ENCODE assay signal across 14 cellular contexts in the genomic region with DNA sequence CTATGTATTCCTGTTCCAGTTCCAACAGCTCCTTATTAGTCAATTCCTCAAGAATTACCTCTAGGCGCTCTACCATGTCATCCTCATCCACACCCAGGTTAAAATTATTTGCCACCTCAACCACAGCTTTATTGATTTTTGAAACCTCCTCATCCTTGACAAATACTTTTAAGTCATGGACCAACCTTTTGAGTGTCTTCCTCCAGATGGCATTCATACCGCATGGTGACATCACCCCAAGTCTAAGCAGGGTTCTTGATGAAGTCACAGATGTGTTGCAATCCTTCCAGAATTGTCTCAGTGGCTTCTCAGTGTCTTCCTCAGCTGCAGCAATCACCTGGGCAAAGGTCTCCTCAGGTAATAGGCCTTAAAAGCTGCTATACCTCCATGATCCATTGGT.
"Had no signal": no experiment of that assay in that cellular context is flagged by ENCODE, and none has a peak within 500 bp of the region (broad histone marks: within the 10 kb centered on the region; RNA-seq: fewer than 3 reads in every experiment).

No MANE protein-coding gene starts in this region.

- ATAC-seq: activated CD4-positive, alpha-beta T cell treated with anti-CD3 and anti-CD28 coated beads for 36 hours; effector memory CD8-positive, alpha-beta T cell; gastrocnemius medialis; left lung; stimulated activated naive B cell treated with anti-CD40 and anti-IgM and Interleukin-4, amounts not matched to agents 10 μg/mL and 1 μg/mL and 100 μg/mL, for 72 hours; WTC11 had no signal

- H3K4me3 ChIP-seq: gastrocnemius medialis, left lung, thoracic aorta had no signal

- DNase-seq: activated CD4-positive, alpha-beta T cell treated with anti-CD3 and anti-CD28 coated beads for 36 hours; activated CD4-positive, alpha-beta T cell treated with anti-CD3 and anti-CD28 coated beads, Interleukin-2, amount 50 U/mL, for 48 hours; activated gamma-delta T cell; effector memory CD8-positive, alpha-beta T cell; gastrocnemius medialis; head of caudate nucleus; kidney; left lung; midbrain; retina; stimulated activated naive B cell treated with anti-CD40 and anti-IgM and Interleukin-4, amounts not matched to agents 10 μg/mL and 1 μg/mL and 100 μg/mL, for 72 hours; T-helper 2 cell had no signal
